In genomic region chr15:55823191-55823670, GRCh38 we compare ENCODE assay signal across 13 cellular contexts.
DNase-seq lines count a peak whose midpoint lies in the region; ATAC-seq and TF ChIP-seq lines count a peak whose summit lies in the region.
"Had no signal": no experiment of that assay in that cellular context is flagged by ENCODE, and none has a peak within 500 bp of the region (broad histone marks: within the 10 kb centered on the region; RNA-seq: fewer than 3 reads in every experiment).

No MANE protein-coding gene starts in this region.

- DNase-seq in Daoy (ENCODE audit: low read depth) (peak; percentile 13), NCI-H226 (peak; percentile 46), epithelial cell of prostate (ENCODE audit: low read depth, low spot score) (peak; percentile 6), osteocyte (ENCODE audit: extremely low spot score, unreplicated experiment) (no peak), DMS53 treated with DMSO at 0.1 percent for 48 hours (lab: John Stamatoyannopoulos, UW; ENCODE audit: unreplicated experiment) (no peak), colonic mucosa (no peak)
- DNase-seq in stimulated activated naive CD4-positive, alpha-beta T cell (lab: John Stamatoyannopoulos, UW), result no peak
- DNase-seq: activated B cell treated with CpG ODN at 0.5 μM for 24 hours; activated naive CD4-positive, alpha-beta T cell treated with Interleukin-2 at 50 U/mL for 16 hours; DMS79 had no signal

- H3K27ac Mint-ChIP-seq in osteocyte (ENCODE audit: unreplicated experiment), result peak overlapping the region; percentile 16
- H3K27ac Mint-ChIP-seq: activated B cell treated with CpG ODN at 0.5 μM for 24 hours, memory B cell had no signal

- no peak overlapping the region for H3K4me3 Mint-ChIP-seq in osteocyte (ENCODE audit: unreplicated experiment)
- H3K4me3 Mint-ChIP-seq: activated B cell treated with CpG ODN at 0.5 μM for 24 hours, memory B cell had no signal

- intact Hi-C loops in colonic mucosa (cut with DNase I), result no loop called here

- H3K4me3 ChIP-seq in colonic mucosa, result no peak overlapping the region

- H3K36me3 ChIP-seq in colonic mucosa, result no peaks in the 10 kb centered on the region

- no peak overlapping the region for H3K9ac ChIP-seq in colonic mucosa (ENCODE audit: low read depth in 2 of 2, low read length in 2 of 2)
- H3K9ac ChIP-seq: KMS-11 had no signal

- H3K27me3 ChIP-seq in colonic mucosa, result no peaks in the 10 kb centered on the region

- peaks cover 19% of the 10 kb centered on the region for H3K4me1 Mint-ChIP-seq in osteocyte (ENCODE audit: unreplicated experiment)
- H3K4me1 Mint-ChIP-seq: activated B cell treated with CpG ODN at 0.5 μM for 24 hours, memory B cell had no signal

- no peak overlapping the region for H3K27ac ChIP-seq in epithelial cell of prostate
- H3K27ac ChIP-seq in colonic mucosa, result no peak overlapping the region
- H3K27ac ChIP-seq: KMS-11 had no signal

- H3K9me3 Mint-ChIP-seq in osteocyte (ENCODE audit: unreplicated experiment), result no peaks in the 10 kb centered on the region
- H3K9me3 Mint-ChIP-seq: activated B cell treated with CpG ODN at 0.5 μM for 24 hours, memory B cell had no signal

- H3K27me3 Mint-ChIP-seq in osteocyte (ENCODE audit: unreplicated experiment), result no peaks in the 10 kb centered on the region

- no peaks in the 10 kb centered on the region for H3K9me3 ChIP-seq in colonic mucosa

- no peak for ATAC-seq in GM19395 (IDR thresholded peaks at IDR 0.05; ENCODE audit: unreplicated experiment)

- no peak for TF ChIP-seq CTCF in osteocyte (IDR thresholded peaks at IDR 0.05)
- TF ChIP-seq CTCF in colonic mucosa (IDR thresholded peaks at IDR 0.05), result no peak

- H3K36me3 Mint-ChIP-seq in osteocyte (ENCODE audit: unreplicated experiment), result peaks cover 7% of the 10 kb centered on the region
- H3K36me3 Mint-ChIP-seq: memory B cell had no signal

- no peaks in the 10 kb centered on the region for H3K4me1 ChIP-seq in colonic mucosa

Comparison
In these comparisons a context has a peak if more than half of its experiments do, and no peak if none do; other contexts are left out.
1. DNase-seq: peak in Daoy (single experiment), NCI-H226 (single experiment) and epithelial cell of prostate (single experiment); none in osteocyte (single experiment), stimulated activated naive CD4-positive, alpha-beta T cell (0 of 6), DMS53 treated with DMSO at 0.1 percent for 48 hours (single experiment) and colonic mucosa (single experiment).